Comparison of ENCODE assay signal across 17 cellular contexts in genomic region chr11:123330948-123331347, GRCh38.
"Had no signal": no experiment of that assay in that cellular context is flagged by ENCODE, and none has a peak within 500 bp of the region (broad histone marks: within the 10 kb centered on the region; RNA-seq: fewer than 3 reads in every experiment).

No MANE protein-coding gene starts in this region.

- H3K27ac ChIP-seq: colonic mucosa, esophagus squamous epithelium, foreskin keratinocyte, pancreas, tibial artery had no signal

- ATAC-seq: activated CD4-positive, alpha-beta T cell treated with anti-CD3 and anti-CD28 coated beads for 36 hours; activated T-cell treated with anti-CD3 and anti-CD28 coated beads, Interleukin-2, amount 50 U/mL, for 72 hours; foreskin keratinocyte; pancreas had no signal

- H3K4me1 ChIP-seq: colonic mucosa, esophagus squamous epithelium, foreskin keratinocyte, pancreas, tibial artery had no signal

- H3K27me3 ChIP-seq: colonic mucosa had no signal

- H3K4me3 ChIP-seq: colonic mucosa, esophagus squamous epithelium, pancreas, smooth muscle cell, tibial artery had no signal

- H3K9me3 ChIP-seq: colonic mucosa, esophagus squamous epithelium, pancreas had no signal

- DNase-seq: activated CD4-positive, alpha-beta memory T cell treated with anti-CD3 and anti-CD28 coated beads, Interleukin-2, amount 10 ng/mL, durations not matched to agents 7 days and 5 days; activated CD4-positive, alpha-beta T cell treated with anti-CD3 and anti-CD28 coated beads for 36 hours; activated gamma-delta T cell treated with Interleukin-2 at 50 U/mL for 16 hours; activated naive CD8-positive, alpha-beta T cell treated with anti-CD3 and anti-CD28 coated beads for 36 hours; activated T-cell treated with anti-CD3 and anti-CD28 coated beads, Interleukin-2, amount 50 U/mL, for 72 hours; aorta; colonic mucosa; esophagus squamous epithelium; foreskin keratinocyte; head of caudate nucleus; islet precursor cell; mesendoderm; pancreas; retina; T-helper 9 cell; tibial artery had no signal

- H3K36me3 ChIP-seq: colonic mucosa, esophagus squamous epithelium, pancreas, tibial artery had no signal
